Comparison of ENCODE assay signal across 7 cellular contexts in the genomic region with DNA sequence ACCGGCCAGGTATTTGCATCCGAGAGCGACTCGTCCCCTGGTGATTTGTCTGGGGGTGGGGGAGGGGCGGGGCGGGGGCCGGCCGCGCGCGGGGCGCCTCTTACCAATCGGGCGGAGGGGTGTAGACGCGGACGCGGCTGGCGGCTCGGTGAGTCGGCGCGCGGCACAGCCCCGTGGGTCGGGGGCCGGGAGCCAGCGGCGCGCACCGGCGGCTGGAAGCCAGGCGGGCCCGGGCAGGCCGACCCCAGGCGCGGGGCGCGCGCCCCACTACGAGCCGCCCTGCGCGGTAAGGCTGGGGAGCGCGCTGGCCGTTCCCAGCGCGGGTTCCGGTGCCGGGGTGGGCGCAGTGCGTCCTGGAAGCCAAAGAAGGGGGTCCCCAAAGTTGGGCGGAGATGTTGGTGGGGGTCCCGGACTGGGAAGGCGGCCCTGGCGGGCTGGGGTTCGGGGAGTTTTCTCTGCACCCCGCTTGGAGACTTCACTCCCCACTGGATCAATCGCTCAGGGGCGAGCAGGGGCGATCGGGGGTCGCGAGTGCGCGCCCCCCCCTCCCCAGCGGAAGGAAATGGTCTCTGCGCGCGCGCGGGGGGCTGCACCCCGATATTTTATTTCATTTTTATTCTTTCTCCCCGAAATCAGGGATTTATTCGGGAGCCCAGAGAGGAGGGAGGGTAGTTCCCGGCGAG. TPM values are rescaled to one million over a fixed set of nuclear protein-coding genes. Genes with fewer than 3 reads are reported as not detected.
DNase-seq lines count a peak whose midpoint lies in the region; ATAC-seq and TF ChIP-seq lines count a peak whose summit lies in the region.

A gene with protein sequence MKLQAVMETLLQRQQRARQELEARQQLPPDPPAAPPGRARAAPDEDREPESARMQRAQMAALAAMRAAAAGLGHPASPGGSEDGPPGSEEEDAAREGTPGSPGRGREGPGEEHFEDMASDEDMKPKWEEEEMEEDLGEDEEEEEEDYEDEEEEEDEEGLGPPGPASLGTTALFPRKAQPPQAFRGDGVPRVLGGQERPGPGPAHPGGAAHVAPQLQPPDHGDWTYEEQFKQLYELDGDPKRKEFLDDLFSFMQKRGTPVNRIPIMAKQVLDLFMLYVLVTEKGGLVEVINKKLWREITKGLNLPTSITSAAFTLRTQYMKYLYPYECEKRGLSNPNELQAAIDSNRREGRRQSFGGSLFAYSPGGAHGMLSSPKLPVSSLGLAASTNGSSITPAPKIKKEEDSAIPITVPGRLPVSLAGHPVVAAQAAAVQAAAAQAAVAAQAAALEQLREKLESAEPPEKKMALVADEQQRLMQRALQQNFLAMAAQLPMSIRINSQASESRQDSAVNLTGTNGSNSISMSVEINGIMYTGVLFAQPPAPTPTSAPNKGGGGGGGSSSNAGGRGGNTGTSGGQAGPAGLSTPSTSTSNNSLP (plus strand): TSS at position 124 of the 683 bp plus-strand sequence. CDS start 3,494 bp downstream, outside the sequence.

- TF ChIP-seq CTCF in GM10266 (IDR thresholded peaks at IDR 0.05; ENCODE audit: control insufficient read depth, insufficient read depth, low read depth, missing control alignments) (no peak), lower leg skin (IDR thresholded peaks at IDR 0.05) (no peak)

- DNase-seq in GM10266 (ENCODE audit: extremely low spot score) (peak; percentile 93), NOMO-1 (lab: John Stamatoyannopoulos, UW; ENCODE audit: unreplicated experiment in 2 of 2) (peak; percentile 68 to 89), lower leg skin (ENCODE audit: low spot score in 2 of 2) (no peak), inferior parietal cortex (ENCODE audit: extremely low spot score) (no peak)

- intact Hi-C loops in lower leg skin (cut with DNase I; ENCODE audit: low total_unique reads): no loop called here

- H3K4me3 ChIP-seq in lower leg skin (ENCODE audit: low read depth, poor library complexity, severe bottlenecking) (peak within 1 kb of the TSS; percentile 83), thymus (ENCODE audit: low read length) (peak within 1 kb of the TSS; percentile 95)

- no peak for TF ChIP-seq POLR2A in lower leg skin (IDR thresholded peaks at IDR 0.05)

- H3K4me1 ChIP-seq in thymus (ENCODE audit: control insufficient read depth, insufficient read depth, low read length): peaks cover 3% of the 10 kb centered on the region

- no peaks in the 10 kb centered on the region for H3K9me3 ChIP-seq in thymus (ENCODE audit: control insufficient read depth)

- H3K27ac ChIP-seq in cingulate gyrus (ENCODE audit: low read depth, low read length) (peak within 1 kb of the TSS; percentile 72), thymus (ENCODE audit: low read depth) (peak within 1 kb of the TSS; percentile 85)

- H3K36me3 ChIP-seq in thymus (ENCODE audit: control insufficient read depth, insufficient read depth): peaks cover 17% of the 10 kb centered on the region

- ATAC-seq in GM21717 (IDR thresholded peaks at IDR 0.05; ENCODE audit: unreplicated experiment): peak; percentile 2

- peaks cover 4% of the 10 kb centered on the region for H3K27me3 ChIP-seq in thymus (ENCODE audit: control insufficient read depth, insufficient read depth)

- 1% methylated on average over 17 to 26 of the region's 78 CpGs for WGBS in lower leg skin, 2 donors
- WGBS in thymus: under 1% methylated on average over 78 of the region's 78 CpGs

RNA-seq across cellular contexts. Expression of the gene that starts here (rescaled TPM):
- 1 to 10 TPM; 1.8 to 9.4 (median 5.6) TPM for total RNA-seq in lower leg skin
- polyA plus RNA-seq in thymus: 4.4 TPM

Comparison
In these comparisons a context has a peak if more than half of its experiments do, and no peak if none do; other contexts are left out.
1. DNase-seq: peak in GM10266 (single experiment) and NOMO-1 (2 of 2); none in lower leg skin (0 of 2) and inferior parietal cortex (single experiment).